ENCODE assay signal across 8 cellular contexts in the genomic region with DNA sequence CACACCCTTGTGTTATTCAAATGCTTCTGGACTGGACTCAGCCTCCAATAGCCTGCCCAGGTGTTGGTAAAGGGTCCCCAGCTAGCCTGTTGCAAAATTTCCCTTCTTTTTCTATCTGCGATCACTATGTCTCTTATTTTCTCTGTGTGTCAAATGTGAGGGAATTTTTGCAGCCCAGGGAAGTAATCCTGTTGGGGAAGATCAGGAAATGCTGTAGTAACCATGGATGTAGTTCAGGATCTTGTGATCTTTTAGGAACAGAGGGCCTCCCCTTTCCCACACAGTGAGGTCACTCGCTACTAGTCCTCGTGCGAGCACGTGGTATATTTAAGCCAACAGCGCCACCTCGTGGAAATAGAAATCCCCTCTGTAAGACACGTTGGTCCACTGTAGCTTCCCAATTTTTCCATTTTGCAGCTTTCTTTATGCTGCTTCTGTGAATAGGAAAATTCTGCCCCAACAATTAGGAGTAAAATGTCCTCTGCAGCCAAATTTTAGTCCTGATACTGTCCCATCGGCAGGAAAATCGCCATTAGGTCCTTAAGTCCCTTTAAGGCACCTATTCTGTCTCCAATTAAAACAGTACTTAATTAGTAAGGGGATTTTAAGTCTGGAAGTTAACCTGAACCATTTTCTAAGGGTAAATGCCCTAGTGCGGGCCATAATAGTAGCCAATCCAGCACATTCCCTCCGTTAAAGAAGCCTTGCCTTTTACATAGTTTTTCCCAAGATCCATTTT. TPM values are rescaled to one million over a fixed set of nuclear protein-coding genes. Genes with fewer than 3 reads are reported as not detected.
DNase-seq lines count a peak whose midpoint lies in the region; ATAC-seq lines count a peak whose summit lies in the region.

No MANE protein-coding gene starts in this region.

- H3K27ac Mint-ChIP-seq in activated naive CD4-positive, alpha-beta T cell treated with anti-CD3 and anti-CD28 coated beads, Interleukin-2, amount 50 U/mL, for 24 hours: peak overlapping the region; percentile 17

- H3K4me1 ChIP-seq in SJSA1 (replicated peaks): peaks cover 3% of the 10 kb centered on the region

- H3K27me3 Mint-ChIP-seq in activated naive CD4-positive, alpha-beta T cell treated with anti-CD3 and anti-CD28 coated beads, Interleukin-2, amount 50 U/mL, for 24 hours: no peaks in the 10 kb centered on the region

- no peak overlapping the region for H3K4me3 Mint-ChIP-seq in activated naive CD4-positive, alpha-beta T cell treated with anti-CD3 and anti-CD28 coated beads, Interleukin-2, amount 50 U/mL, for 24 hours

- no peaks in the 10 kb centered on the region for H3K4me1 Mint-ChIP-seq in activated naive CD4-positive, alpha-beta T cell treated with anti-CD3 and anti-CD28 coated beads, Interleukin-2, amount 50 U/mL, for 24 hours

- no peak overlapping the region for H3K4me3 ChIP-seq in SJSA1

- DNase-seq in Caki2 (ENCODE audit: low read depth) (peak; percentile 41), HS-27A (ENCODE audit: low read depth) (peak; percentile 57), SJSA1 (ENCODE audit: low read depth in 1 of 2, low spot score in 2 of 2) (peak; percentile 58 to 84), hepatic stellate cell (ENCODE audit: low spot score) (peak; percentile 64), NCI-H187 (lab: John Stamatoyannopoulos, UW) (no peak)
- peak; percentile 57 to 68 for DNase-seq in stimulated activated CD4-positive, alpha-beta T cell treated with anti-CD3 and anti-CD28 coated beads, Interleukin-4, amount 100 ng/mL, for 48 hours (ENCODE audit: low read depth in 2 of 2)

- H3K27me3 ChIP-seq in SJSA1 (replicated peaks): no peaks in the 10 kb centered on the region

- H3K27ac ChIP-seq in SJSA1: no peak overlapping the region

- H3K36me3 Mint-ChIP-seq in activated naive CD4-positive, alpha-beta T cell treated with anti-CD3 and anti-CD28 coated beads, Interleukin-2, amount 50 U/mL, for 24 hours: peaks cover 15% of the 10 kb centered on the region

- no peak for ATAC-seq in HG03457 (IDR thresholded peaks at IDR 0.05; ENCODE audit: unreplicated experiment)

- H3K9me3 ChIP-seq in SJSA1 (replicated peaks): 0 out of 2 replicates have a peak, but pooled peaks cover 4% of the 10 kb centered on the region

- H3K9me3 Mint-ChIP-seq in activated naive CD4-positive, alpha-beta T cell treated with anti-CD3 and anti-CD28 coated beads, Interleukin-2, amount 50 U/mL, for 24 hours: peaks cover 17% of the 10 kb centered on the region

- no peaks in the 10 kb centered on the region for H3K36me3 ChIP-seq in SJSA1

- in situ Hi-C loops in Caki2 (cut with HindIII; ENCODE audit: low pct_unique_long_range_greater_than_20kb, low sequenced_read_pairs): no loop called here

RNA-seq across cellular contexts. Expression of a gene that starts 4.0 kb away (rescaled TPM):
- total RNA-seq in Caki2 (2014; rRNA removed; shearing (Covaris generic); ENCODE audit: low replicate concordance): not detected in 2 replicates
- not detected in 2 replicates for total RNA-seq in SJSA1 (2014; rRNA removed; shearing (Covaris generic))

RNA-seq across cellular contexts. Expression of a gene that starts 15.6 kb away (rescaled TPM):
- total RNA-seq in Caki2 (2014; rRNA removed; shearing (Covaris generic); ENCODE audit: low replicate concordance): 4.8 and 5.4 TPM in 2 replicates
- total RNA-seq in SJSA1 (2014; rRNA removed; shearing (Covaris generic)): 11.9 and 17.1 TPM in 2 replicates

RNA-seq across cellular contexts. Expression of a gene that starts 49.2 kb away (rescaled TPM):
- total RNA-seq in Caki2 (2014; rRNA removed; shearing (Covaris generic); ENCODE audit: low replicate concordance): 1.3 and 5.8 TPM in 2 replicates
- total RNA-seq in SJSA1 (2014; rRNA removed; shearing (Covaris generic)): 9.3 and 12.7 TPM in 2 replicates

RNA-seq across cellular contexts. Expression of a gene that starts 49.3 kb away (rescaled TPM):
- 9.9 and 15.4 TPM in 2 replicates for total RNA-seq in Caki2 (2014; rRNA removed; shearing (Covaris generic); ENCODE audit: low replicate concordance)
- total RNA-seq in SJSA1 (2014; rRNA removed; shearing (Covaris generic)): 18.3 and 20.4 TPM in 2 replicates

Comparison
In these comparisons a context has a peak if more than half of its experiments do, and no peak if none do; other contexts are left out.
1. DNase-seq: peak in Caki2 (single experiment), HS-27A (single experiment), SJSA1 (2 of 2), hepatic stellate cell (single experiment) and stimulated activated CD4-positive, alpha-beta T cell treated with anti-CD3 and anti-CD28 coated beads, Interleukin-4, amount 100 ng/mL, for 48 hours (2 of 2); none in NCI-H187 (0 of 2).